ENCODE assay signal across 8 cellular contexts in genomic region chr10:116287906-116288501, GRCh38. TPM values are rescaled to one million over a fixed set of nuclear protein-coding genes. Genes with fewer than 3 reads are reported as not detected.
DNase-seq lines count a peak whose midpoint lies in the region; ATAC-seq, FAIRE-seq and TF ChIP-seq lines count a peak whose summit lies in the region.

No MANE protein-coding gene starts in this region.

- H3K36me3 ChIP-seq in neuronal stem cell (replicated peaks in 1 of 2; ENCODE audit: control insufficient read depth in 2 of 2, insufficient read depth in 2 of 2, low read length in 2 of 2): no peaks in the 10 kb centered on the region

- ATAC-seq in HG02885 (IDR thresholded peaks at IDR 0.05; ENCODE audit: poor library complexity, unreplicated experiment) (peak; percentile 56), GM19463 (IDR thresholded peaks at IDR 0.05; ENCODE audit: unreplicated experiment) (no peak), GM19467 (IDR thresholded peaks at IDR 0.05; ENCODE audit: unreplicated experiment) (no peak)

- no peak overlapping the region for H4K91ac ChIP-seq in neuronal stem cell (ENCODE audit: low read depth, low read length, poor library complexity)

- POLR2A ChIA-PET in RWPE1 (lab: Yijun Ruan, JAX; ENCODE audit: low non-redundant PET): no interaction called here

- no peak overlapping the region for H3K4ac ChIP-seq in neuronal stem cell (ENCODE audit: low read length)

- H2BK120ac ChIP-seq in neuronal stem cell (ENCODE audit: low read depth, low read length): no peak overlapping the region

- WGBS in neuronal stem cell (ENCODE audit: extremely low coverage in 2 of 2, insufficient read length in 2 of 2, insufficient replicate concordance in 1 of 2), 2 donors: no CpG with 5 or more reads among the region's 1 CpG

- H2AK5ac ChIP-seq in neuronal stem cell (ENCODE audit: low read depth, low read length): no peak overlapping the region

- no peak overlapping the region for H4K8ac ChIP-seq in neuronal stem cell (ENCODE audit: low read depth, low read length)

- DNase-seq in DMS53 treated with DMSO at 0.1 percent for 48 hours (lab: John Stamatoyannopoulos, UW; ENCODE audit: unreplicated experiment): peak; percentile 29
- peak; percentile 48 for DNase-seq in RWPE1 (ENCODE audit: low spot score)
- no peak for DNase-seq in epithelial cell of proximal tubule (ENCODE audit: low read depth)
- no peak for DNase-seq in neuronal stem cell (ENCODE audit: low spot score)
- no peak for DNase-seq in GM12892 (ENCODE audit: insufficient read length)

- CTCF ChIA-PET in RWPE1 (lab: Yijun Ruan, JAX): interaction anchor here (0.6 to 2.9 kb wide), 13 partner anchors 14 to 1147 kb away, joined by 3 to 19 read pairs (median 4); no protein-coding TSS in a partner anchor

- FAIRE-seq in GM12892 (lab: Jason Lieb, UNC): no peak

- TF ChIP-seq POLR2A in GM12892 (IDR thresholded peaks at IDR 0.05; ENCODE audit: low read depth, low read length): no peak

- H3K27ac ChIP-seq in RWPE1: no peak overlapping the region
- H3K27ac ChIP-seq in neuronal stem cell (replicated peaks; ENCODE audit: low read length): no peak overlapping the region

- H3K27me3 ChIP-seq in neuronal stem cell (ENCODE audit: control insufficient read depth in 3 of 3, insufficient read depth in 3 of 3, low read depth in 1 of 3, low read length in 3 of 3): peaks cover 0 to 3% (median 0%) of the 10 kb centered on the region in 3 experiments

- H3K18ac ChIP-seq in neuronal stem cell (ENCODE audit: low read length): peak overlapping the region; percentile 63

- no peak overlapping the region for H2AFZ ChIP-seq in neuronal stem cell (ENCODE audit: low read length)

- H3K23ac ChIP-seq in neuronal stem cell (ENCODE audit: low read depth, low read length, poor library complexity): no peak overlapping the region

- H3K9ac ChIP-seq in neuronal stem cell (ENCODE audit: low read depth, low read length, poor library complexity): no peak overlapping the region

- no peaks in the 10 kb centered on the region for H3K79me1 ChIP-seq in neuronal stem cell (ENCODE audit: low read depth, low read length)

- no peak overlapping the region for H3K4me3 ChIP-seq in epithelial cell of proximal tubule (ENCODE audit: low read depth, low read length)
- H3K4me3 ChIP-seq in neuronal stem cell (ENCODE audit: low read length in 2 of 2): no peak overlapping the region

- H3K4me1 ChIP-seq in neuronal stem cell (ENCODE audit: control insufficient read depth in 2 of 2, insufficient read depth in 1 of 2, low read depth in 1 of 2, low read length in 2 of 2): peaks cover 0 to 1% of the 10 kb centered on the region in 2 donors

- H3K14ac ChIP-seq in neuronal stem cell (ENCODE audit: low read length): no peak overlapping the region

- no peaks in the 10 kb centered on the region for H3K9me3 ChIP-seq in neuronal stem cell (replicated peaks in 1 of 2; ENCODE audit: control insufficient read depth in 2 of 2, insufficient read depth in 1 of 2, low read depth in 1 of 2, low read length in 2 of 2)

- H2BK5ac ChIP-seq in neuronal stem cell (ENCODE audit: low read length): no peak overlapping the region

- no peak overlapping the region for H2BK12ac ChIP-seq in neuronal stem cell (ENCODE audit: low read length)

- no peak overlapping the region for H2BK15ac ChIP-seq in neuronal stem cell (ENCODE audit: low read length)

- TF ChIP-seq CTCF in RWPE1 (conservative IDR thresholded peaks at IDR 0.05; ENCODE audit: low read depth) (peak; percentile 56), epithelial cell of proximal tubule (conservative IDR thresholded peaks at IDR 0.05; ENCODE audit: low read depth, low read length) (peak; percentile 89)

- no peak overlapping the region for H3K4me2 ChIP-seq in neuronal stem cell (ENCODE audit: insufficient read depth, low read length, poor library complexity, severe bottlenecking)

RNA-seq across cellular contexts. Expression of gene GFRA1, which starts 15.0 kb away (rescaled TPM):
- 10.6 and 42.7 TPM in 2 replicates for total RNA-seq in epithelial cell of proximal tubule
- 2.8 TPM for polyA plus RNA-seq in neuronal stem cell (2013, experiment 1 of 2)
- polyA plus RNA-seq in neuronal stem cell (2013, experiment 2 of 2): 2.8 TPM
- polyA plus RNA-seq in GM12892 (2012; ENCODE audit: missing spikeins): not detected

RNA-seq across cellular contexts. Expression of gene CCDC172, which starts 36.2 kb away (rescaled TPM):
- not detected in 2 replicates for total RNA-seq in epithelial cell of proximal tubule
- not detected for polyA plus RNA-seq in neuronal stem cell (2013, experiment 1 of 2)
- not detected for polyA plus RNA-seq in neuronal stem cell (2013, experiment 2 of 2)
- polyA plus RNA-seq in GM12892 (2012; ENCODE audit: missing spikeins): not detected

Comparison
In these comparisons a context has a peak if more than half of its experiments do, and no peak if none do; other contexts are left out.
1. DNase-seq: peak in DMS53 treated with DMSO at 0.1 percent for 48 hours (single experiment) and RWPE1 (single experiment); none in epithelial cell of proximal tubule (single experiment), neuronal stem cell (single experiment) and GM12892 (single experiment).